In genomic region chr1:149928388-149928724, GRCh38 we compare ENCODE assay signal across 1 cellular context.
TF ChIP-seq lines count a peak whose summit lies in the region.

No MANE protein-coding gene starts in this region.

TF ChIP-seq in endothelial cell of umbilical vein, 7 proteins besides CTCF, POLR2A, EP300 and RAD21:
- TF ChIP-seq FOS (IDR thresholded peaks at IDR 0.05; ENCODE audit: borderline replicate concordance, insufficient read depth, low read length) (no peak), JUN (IDR thresholded peaks at IDR 0.05; ENCODE audit: borderline replicate concordance, insufficient read depth, insufficient read length, low read depth) (no peak), MYC (IDR thresholded peaks at IDR 0.05; ENCODE audit: low read depth, low read length) (no peak), POLR2AphosphoS5 (IDR thresholded peaks at IDR 0.05; ENCODE audit: insufficient read depth, low read depth, low read length) (no peak), EZH2 (IDR thresholded peaks at IDR 0.05; ENCODE audit: borderline replicate concordance, low read depth, low read length, severe bottlenecking) (no peak), GATA2 (IDR thresholded peaks at IDR 0.05; ENCODE audit: insufficient read depth, insufficient read length, low read depth, low read length) (no peak)
- TF ChIP-seq, protein P1, sequence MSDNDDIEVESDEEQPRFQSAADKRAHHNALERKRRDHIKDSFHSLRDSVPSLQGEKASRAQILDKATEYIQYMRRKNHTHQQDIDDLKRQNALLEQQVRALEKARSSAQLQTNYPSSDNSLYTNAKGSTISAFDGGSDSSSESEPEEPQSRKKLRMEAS (IDR thresholded peaks at IDR 0.05; ENCODE audit: insufficient read depth, insufficient read length), result no peak
